8 cellular contexts compared by ENCODE assay signal in the genomic region with DNA sequence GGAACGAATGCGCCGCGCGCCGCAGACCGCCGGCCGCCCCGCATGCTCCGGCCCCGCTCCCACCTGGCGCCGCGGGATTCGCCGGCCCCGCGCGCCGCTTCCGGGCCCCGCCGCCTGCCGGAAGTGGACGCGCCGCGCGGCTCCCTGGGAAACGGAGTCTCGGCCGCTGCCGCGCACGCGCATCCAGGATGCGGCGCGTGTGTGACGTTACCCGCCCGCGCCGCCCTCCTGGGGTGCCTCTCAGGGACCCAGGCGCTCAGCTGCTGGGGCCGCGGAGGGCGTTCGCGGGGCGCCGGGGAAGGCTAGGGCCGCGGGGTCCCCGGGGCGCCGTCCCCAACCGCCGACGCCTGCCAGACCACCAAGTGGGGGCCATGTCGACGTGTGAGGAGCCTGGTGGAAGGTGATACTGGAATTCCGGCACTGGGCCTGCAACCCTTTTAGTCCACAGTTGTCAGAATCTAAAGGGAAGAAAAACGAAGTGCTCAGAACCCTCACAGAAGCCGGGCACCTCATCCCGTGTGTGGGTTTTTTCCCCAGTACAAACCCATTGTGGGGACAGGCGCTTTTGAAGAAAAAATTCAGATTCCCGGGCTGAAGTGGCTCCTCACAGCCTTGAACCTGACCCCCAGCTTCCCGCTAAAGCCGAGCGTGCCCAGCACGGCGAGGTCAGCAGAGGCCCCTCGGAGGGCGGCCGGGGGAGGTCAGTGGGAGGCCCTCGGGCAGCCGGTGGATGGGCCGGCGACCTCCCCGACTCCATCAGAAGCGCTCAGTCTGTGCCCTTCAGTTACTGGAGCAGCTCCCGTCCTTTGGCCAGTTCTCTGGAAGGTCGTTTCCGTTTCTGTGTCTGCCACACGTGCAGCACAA. TPM values are rescaled to one million over a fixed set of nuclear protein-coding genes. Genes with fewer than 3 reads are reported as not detected.
DNase-seq lines count a peak whose midpoint lies in the region; ATAC-seq and TF ChIP-seq lines count a peak whose summit lies in the region.

A gene with protein sequence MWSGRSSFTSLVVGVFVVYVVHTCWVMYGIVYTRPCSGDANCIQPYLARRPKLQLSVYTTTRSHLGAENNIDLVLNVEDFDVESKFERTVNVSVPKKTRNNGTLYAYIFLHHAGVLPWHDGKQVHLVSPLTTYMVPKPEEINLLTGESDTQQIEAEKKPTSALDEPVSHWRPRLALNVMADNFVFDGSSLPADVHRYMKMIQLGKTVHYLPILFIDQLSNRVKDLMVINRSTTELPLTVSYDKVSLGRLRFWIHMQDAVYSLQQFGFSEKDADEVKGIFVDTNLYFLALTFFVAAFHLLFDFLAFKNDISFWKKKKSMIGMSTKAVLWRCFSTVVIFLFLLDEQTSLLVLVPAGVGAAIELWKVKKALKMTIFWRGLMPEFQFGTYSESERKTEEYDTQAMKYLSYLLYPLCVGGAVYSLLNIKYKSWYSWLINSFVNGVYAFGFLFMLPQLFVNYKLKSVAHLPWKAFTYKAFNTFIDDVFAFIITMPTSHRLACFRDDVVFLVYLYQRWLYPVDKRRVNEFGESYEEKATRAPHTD (minus strand): TSS at position 125 of the 864 bp plus-strand sequence. CDS start 258 bp downstream, outside the sequence.

- POLR2A ChIA-PET in AG04450 (lab: Yijun Ruan, JAX): interaction anchor here (0.5 to 0.9 kb wide), 2 partner anchors 19 to 123 kb away, joined by 3 read pairs; no protein-coding TSS in a partner anchor

- peak within 1 kb of the TSS; percentile 87 for H3K4me3 ChIP-seq in AG04450 (ENCODE audit: low read depth, low read length)

- DNase-seq in AG04450 (ENCODE audit: low read depth, low spot score) (peak; percentile 39), NCI-H2227 treated with DMSO at 0.1 percent for 48 hours (lab: John Stamatoyannopoulos, UW) (peak; percentile 67), islet precursor cell (peak; percentile 86)
- peak; percentile 89 for DNase-seq in central memory CD4-positive, alpha-beta T cell
- peak; percentile 88 for DNase-seq in stimulated activated CD4-positive, alpha-beta T cell treated with anti-CD3 and anti-CD28 coated beads, Interleukin-12 subunit alpha, Interleukin-12 subunit beta, amount 100 ng/mL, for 4 hours

- ATAC-seq in GM18907 (IDR thresholded peaks at IDR 0.05; ENCODE audit: unreplicated experiment) (peak; percentile 72), HG03139 (IDR thresholded peaks at IDR 0.05; ENCODE audit: unreplicated experiment) (peak; percentile 72)
- ATAC-seq in activated CD4-positive, CD25-positive, alpha-beta regulatory T cell treated with anti-CD3 and anti-CD28 coated beads, Interleukin-2, amount 50 U/mL, for 24 hours: peak; percentile 93

- no peak for TF ChIP-seq CTCF in AG04450 (IDR thresholded peaks at IDR 0.05; ENCODE audit: low read depth, low read length)

- H3K27me3 ChIP-seq in AG04450 (ENCODE audit: control insufficient read depth, insufficient read depth, low read length): no peaks in the 10 kb centered on the region

- no peaks in the 10 kb centered on the region for H3K9me3 ChIP-seq in AG04450 (ENCODE audit: control insufficient read depth, insufficient read depth, low read length)

- CTCF ChIA-PET in AG04450 (lab: Charles Lee): interaction anchor here (1.4 kb wide), 2 partner anchors 35 to 300 kb away, joined by 3 to 4 read pairs; no protein-coding TSS in a partner anchor

- H3K27ac ChIP-seq in AG04450 (ENCODE audit: low read depth, low read length): peak within 1 kb of the TSS; percentile 11

RNA-seq across cellular contexts. Expression of the gene that starts here (rescaled TPM):
- polyA plus RNA-seq in AG04450 (2011; rRNA removed): 85.5 and 86.0 TPM in 2 replicates
- 104 and 128 TPM in 2 replicates for polyA minus RNA-seq in AG04450 (2011; rRNA and poly(A)+ RNA removed)

Comparison
In these comparisons a context has a peak if more than half of its experiments do, and no peak if none do; other contexts are left out.
1. Peak in every context shown above with its lines: DNase-seq, ATAC-seq, H3K4me3 ChIP-seq and H3K27ac ChIP-seq.
2. DNase-seq: peak in every context shown above with its lines; median percentile 89 in central memory CD4-positive, alpha-beta T cell; 88 in stimulated activated CD4-positive, alpha-beta T cell treated with anti-CD3 and anti-CD28 coated beads, Interleukin-12 subunit alpha, Interleukin-12 subunit beta, amount 100 ng/mL, for 4 hours; 86 in islet precursor cell; 67 in NCI-H2227 treated with DMSO at 0.1 percent for 48 hours; 39 in AG04450.